ENCODE assay signal across 22 cellular contexts in the genomic region with DNA sequence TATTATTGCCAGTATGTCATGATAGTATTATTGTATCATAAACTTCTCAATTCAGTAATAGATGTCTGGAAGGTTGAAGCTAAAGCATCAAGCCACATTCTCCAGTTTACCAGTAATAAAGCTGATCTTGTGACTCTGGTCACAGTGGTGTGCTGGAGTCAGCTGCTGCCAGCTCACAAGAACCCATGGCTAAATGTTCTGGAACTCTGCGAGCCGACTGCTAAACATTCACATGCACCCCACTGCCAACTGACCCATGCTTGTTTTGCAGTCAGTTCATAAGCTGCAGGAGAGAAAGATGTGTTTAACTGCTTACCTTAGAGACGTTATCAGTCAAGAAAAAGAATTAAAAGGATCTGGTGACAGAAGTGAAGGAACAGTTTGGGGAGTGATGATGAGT. TPM values are rescaled to one million over a fixed set of nuclear protein-coding genes. Genes with fewer than 3 reads are reported as not detected.
DNase-seq lines count a peak whose midpoint lies in the region; ATAC-seq and TF ChIP-seq lines count a peak whose summit lies in the region.
"Had no signal": no experiment of that assay in that cellular context is flagged by ENCODE, and none has a peak within 500 bp of the region (broad histone marks: within the 10 kb centered on the region; RNA-seq: fewer than 3 reads in every experiment).

No MANE protein-coding gene starts in this region.

- intact Hi-C loops in activated CD4-positive, alpha-beta T cell treated with anti-CD3 and anti-CD28 coated beads for 36 hours (cut with DNase I, micrococcal nuclease), result loop anchor here in 1 of 2 experiments (10.0 kb wide), 1 partner anchor 604 kb away; the partner anchor contains the start of gene TCTN3
- intact Hi-C loops in left ventricle myocardium superior (cut with micrococcal nuclease), result no loop called here
- intact Hi-C loops in cardiac septum (cut with DNase I), result no loop called here

- no peak for DNase-seq in activated CD4-positive, alpha-beta T cell treated with anti-CD3 and anti-CD28 coated beads for 36 hours
- DNase-seq in activated CD4-positive, alpha-beta T cell treated with anti-CD3 and anti-CD28 coated beads, Interleukin-2, amount 50 U/mL, for 48 hours, result no peak
- DNase-seq in left ventricle myocardium superior (no peak), cardiac septum (ENCODE audit: low spot score) (no peak), myocyte (ENCODE audit: low read depth) (peak; percentile 10), EL (no peak), WTC11 (ENCODE audit: low spot score) (no peak), glutamatergic neuron (no peak)
- DNase-seq: CD8-positive, alpha-beta memory T cell; DMS79; MM.1S; NCI-H1092; NCI-H146; NCI-H510A; NCI-H748 treated with DMSO at 0.1 percent for 48 hours; NK-92 treated with Interleukin-12 subunit alpha and Interleukin-12 subunit beta, amount 100 ng/mL, for 24 hours; OCI-M1; SIG-M5 had no signal

- CTCF ChIA-PET in activated CD4-positive, alpha-beta T cell treated with anti-CD3 and anti-CD28 coated beads for 36 hours (lab: Charles Lee), result interaction anchor here (0.6 to 4.4 kb wide), 3 partner anchors 12 to 583 kb away, joined by 4 to 17 read pairs (median 5); no protein-coding TSS in a partner anchor
- CTCF ChIA-PET in WTC11 (lab: Charles Lee), result interaction anchor here (1.4 to 2.1 kb wide), 3 partner anchors 10 to 69 kb away, joined by 3 to 14 read pairs (median 4); no protein-coding TSS in a partner anchor

- no peaks in the 10 kb centered on the region for H3K36me3 Mint-ChIP-seq in activated CD4-positive, alpha-beta T cell treated with anti-CD3 and anti-CD28 coated beads for 36 hours (ENCODE audit: low read depth)
- no peaks in the 10 kb centered on the region for H3K36me3 Mint-ChIP-seq in WTC11
- no peaks in the 10 kb centered on the region for H3K36me3 Mint-ChIP-seq in glutamatergic neuron (ENCODE audit: unreplicated experiment)
- H3K36me3 Mint-ChIP-seq: CD8-positive, alpha-beta memory T cell had no signal

- ATAC-seq in activated CD4-positive, alpha-beta T cell treated with anti-CD3 and anti-CD28 coated beads for 36 hours, result no peak
- ATAC-seq in left ventricle myocardium superior (peak; percentile 81), WTC11 (no peak)

- peak overlapping the region; percentile 17 for H3K27ac Mint-ChIP-seq in activated CD4-positive, alpha-beta T cell treated with anti-CD3 and anti-CD28 coated beads for 36 hours
- H3K27ac Mint-ChIP-seq in WTC11 (no peak overlapping the region), glutamatergic neuron (ENCODE audit: unreplicated experiment) (no peak overlapping the region)
- H3K27ac Mint-ChIP-seq: CD8-positive, alpha-beta memory T cell had no signal

- no peak for TF ChIP-seq CTCF in WTC11 (IDR thresholded peaks at IDR 0.05)
- TF ChIP-seq CTCF in glutamatergic neuron (IDR thresholded peaks at IDR 0.05; ENCODE audit: partially characterized antibody, unreplicated experiment), result no peak

- POLR2A ChIA-PET in activated CD4-positive, alpha-beta T cell treated with anti-CD3 and anti-CD28 coated beads for 36 hours (lab: Charles Lee), result no interaction called here
- POLR2A ChIA-PET in WTC11 (lab: Charles Lee), result interaction anchor here (1.6 kb wide), 1 partner anchor 12 kb away, joined by 4 read pairs; no protein-coding TSS in a partner anchor

- H3K27me3 Mint-ChIP-seq in activated CD4-positive, alpha-beta T cell treated with anti-CD3 and anti-CD28 coated beads for 36 hours, result peaks cover 3% of the 10 kb centered on the region
- no peaks in the 10 kb centered on the region for H3K27me3 Mint-ChIP-seq in WTC11 (ENCODE audit: low read depth)
- no peaks in the 10 kb centered on the region for H3K27me3 Mint-ChIP-seq in glutamatergic neuron (ENCODE audit: unreplicated experiment)

- H3K4me1 Mint-ChIP-seq in activated CD4-positive, alpha-beta T cell treated with anti-CD3 and anti-CD28 coated beads for 36 hours, result peaks cover 57% of the 10 kb centered on the region
- H3K4me1 Mint-ChIP-seq in WTC11, result peaks cover 24% of the 10 kb centered on the region
- H3K4me1 Mint-ChIP-seq in glutamatergic neuron (ENCODE audit: low read depth, unreplicated experiment), result peaks cover 8% of the 10 kb centered on the region

- no peaks in the 10 kb centered on the region for H3K9me3 Mint-ChIP-seq in activated CD4-positive, alpha-beta T cell treated with anti-CD3 and anti-CD28 coated beads for 36 hours (ENCODE audit: low read depth)
- no peaks in the 10 kb centered on the region for H3K9me3 Mint-ChIP-seq in WTC11
- H3K9me3 Mint-ChIP-seq in glutamatergic neuron (ENCODE audit: unreplicated experiment), result no peaks in the 10 kb centered on the region
- H3K9me3 Mint-ChIP-seq: CD8-positive, alpha-beta memory T cell had no signal

- H3K4me3 Mint-ChIP-seq in activated CD4-positive, alpha-beta T cell treated with anti-CD3 and anti-CD28 coated beads for 36 hours, result no peak overlapping the region
- H3K4me3 Mint-ChIP-seq in WTC11 (no peak overlapping the region), glutamatergic neuron (ENCODE audit: unreplicated experiment) (no peak overlapping the region)
- H3K4me3 Mint-ChIP-seq: CD8-positive, alpha-beta memory T cell had no signal

TF ChIP-seq in WTC11, 78 proteins besides CTCF, POLR2A, EP300 and RAD21:
- no peak for TF ChIP-seq FOXP1 (CRISPR knock-in tag; IDR thresholded peaks at IDR 0.05; ENCODE audit: borderline replicate concordance)
- no peak for TF ChIP-seq PRRX2 (CRISPR knock-in tag; IDR thresholded peaks at IDR 0.05)
- no peak for TF ChIP-seq KAT7 (CRISPR knock-in tag; IDR thresholded peaks at IDR 0.05; ENCODE audit: borderline replicate concordance)
- no peak for TF ChIP-seq SOX15 (CRISPR knock-in tag; IDR thresholded peaks at IDR 0.05)

RNA-seq across cellular contexts. Expression of gene DNTT, which starts 5.9 kb away (rescaled TPM):
- total RNA-seq in activated CD4-positive, alpha-beta T cell treated with anti-CD3 and anti-CD28 coated beads for 36 hours, result not detected
- total RNA-seq in left ventricle myocardium superior (not detected), cardiac septum (not detected), myocyte (not detected in 2 replicates), WTC11 (2021) (0.09 TPM in 1 of 3 replicates, not detected in the others), glutamatergic neuron (ENCODE audit: unreplicated experiment) (not detected)
- not detected for polyA plus RNA-seq in myocyte (2012)
- total RNA-seq: CD8-positive, alpha-beta memory T cell; G401; H1; LHCN-M2; RPMI7951 had no signal
- polyA plus RNA-seq: CD8-positive, alpha-beta memory T cell; H1 had no signal

RNA-seq across cellular contexts. Expression of gene BLNK, which starts 27.0 kb away (rescaled TPM):
- total RNA-seq in activated CD4-positive, alpha-beta T cell treated with anti-CD3 and anti-CD28 coated beads for 36 hours, result not detected
- total RNA-seq in left ventricle myocardium superior, result 1.3 TPM
- 0.86 TPM for total RNA-seq in cardiac septum
- total RNA-seq in myocyte, result 0.13 TPM in 1 of 2 replicates, not detected in the other
- not detected for polyA plus RNA-seq in myocyte (2012)
- total RNA-seq in WTC11 (2021), result not detected in 3 replicates
- total RNA-seq in glutamatergic neuron (ENCODE audit: unreplicated experiment), result not detected
- total RNA-seq: CD8-positive, alpha-beta memory T cell; G401; H1; LHCN-M2; RPMI7951 had no signal
- polyA plus RNA-seq: CD8-positive, alpha-beta memory T cell; H1 had no signal
